18 cellular contexts compared by ENCODE assay signal in genomic region chr1:8863138-8863537, GRCh38. TPM values are rescaled to one million over a fixed set of nuclear protein-coding genes. Genes with fewer than 3 reads are reported as not detected.
DNase-seq lines count a peak whose midpoint lies in the region; ATAC-seq lines count a peak whose summit lies in the region.
"Had no signal": no experiment of that assay in that cellular context is flagged by ENCODE, and none has a peak within 500 bp of the region (broad histone marks: within the 10 kb centered on the region; RNA-seq: fewer than 3 reads in every experiment).

No MANE protein-coding gene starts in this region.

- H3K23ac ChIP-seq in mesendoderm (ENCODE audit: low read length), result no peak overlapping the region

- H3K9me3 Mint-ChIP-seq in activated CD4-positive, alpha-beta T cell treated with anti-CD3 and anti-CD28 coated beads for 36 hours (ENCODE audit: low read depth), result no peaks in the 10 kb centered on the region
- no peaks in the 10 kb centered on the region for H3K9me3 Mint-ChIP-seq in CD4-positive, alpha-beta memory T cell
- no peaks in the 10 kb centered on the region for H3K9me3 Mint-ChIP-seq in T-cell
- H3K9me3 Mint-ChIP-seq: CD8-positive, alpha-beta T cell; IgD-negative memory B cell had no signal

- no peak overlapping the region for H4K5ac ChIP-seq in mesendoderm (ENCODE audit: low read length)

- peaks cover 89% of the 10 kb centered on the region for H3K36me3 ChIP-seq in CD4-positive, alpha-beta memory T cell (ENCODE audit: insufficient read depth, low read length)
- H3K36me3 ChIP-seq in mesendoderm (ENCODE audit: control insufficient read depth, insufficient read depth, low read length), result peaks cover 70% of the 10 kb centered on the region

- no peak overlapping the region for H4K8ac ChIP-seq in mesendoderm (ENCODE audit: low read depth, low read length)

- H3K9me3 ChIP-seq in CD4-positive, alpha-beta memory T cell (ENCODE audit: control insufficient read depth in 1 of 2, low read length in 2 of 2), result no peaks in the 10 kb centered on the region
- H3K9me3 ChIP-seq: colonic mucosa had no signal

- CTCF ChIA-PET in activated CD4-positive, alpha-beta T cell treated with anti-CD3 and anti-CD28 coated beads for 36 hours (lab: Charles Lee), result interaction anchor here (0.5 to 4.6 kb wide), 10 partner anchors 9 to 470 kb away, joined by 3 to 23 read pairs (median 4); partner anchors contain the start of gene ENO1
- CTCF ChIA-PET in CD4-positive, alpha-beta memory T cell (lab: Charles Lee; ENCODE audit: partially characterized antibody), result interaction anchor here (1.2 to 12.6 kb wide), 7 partner anchors 10 to 142 kb away, joined by 3 to 123 read pairs (median 3); partner anchors contain the start of gene ENO1
- CTCF ChIA-PET in T-cell (lab: Charles Lee), result interaction anchor here (0.9 to 1.8 kb wide), 4 partner anchors 10 to 142 kb away, joined by 3 to 5 read pairs (median 4); no protein-coding TSS in a partner anchor

- WGBS in mesendoderm (ENCODE audit: extremely low coverage, insufficient coverage, low lambda C conversion rate), result no CpG with 5 or more reads among the region's 7 CpGs

- H3K79me2 ChIP-seq in mesendoderm (ENCODE audit: control insufficient read depth, insufficient read depth, low read length), result peaks cover 2% of the 10 kb centered on the region

- no peak overlapping the region for H3K4me2 ChIP-seq in mesendoderm (ENCODE audit: low read length)

- H3K79me1 ChIP-seq in mesendoderm (ENCODE audit: low read length), result peaks cover 17% of the 10 kb centered on the region

- no peak overlapping the region for H2BK5ac ChIP-seq in mesendoderm (ENCODE audit: low read length)

- no peak overlapping the region for H3K18ac ChIP-seq in mesendoderm (ENCODE audit: low read length)

- H3K4me3 Mint-ChIP-seq in activated CD4-positive, alpha-beta T cell treated with anti-CD3 and anti-CD28 coated beads for 36 hours, result no peak overlapping the region
- H3K4me3 Mint-ChIP-seq in CD4-positive, alpha-beta memory T cell, result no peak overlapping the region
- no peak overlapping the region for H3K4me3 Mint-ChIP-seq in T-cell
- H3K4me3 Mint-ChIP-seq: CD8-positive, alpha-beta T cell; IgD-negative memory B cell had no signal

- DNase-seq in activated CD4-positive, alpha-beta T cell treated with anti-CD3 and anti-CD28 coated beads for 36 hours, result no peak
- no peak for DNase-seq in activated CD4-positive, alpha-beta T cell treated with anti-CD3 and anti-CD28 coated beads for 4 hours
- no peak for DNase-seq in CD4-positive, alpha-beta memory T cell
- DNase-seq in T-cell (no peak), mesendoderm (no peak), kidney tubule cell (ENCODE audit: low spot score) (no peak)
- DNase-seq: activated CD4-positive, CD25-positive, alpha-beta regulatory T cell treated with anti-CD3 and anti-CD28 coated beads, Interleukin-2, amount 50 U/mL, for 72 hours; colonic mucosa; HCEC 1CT; left colon; NCI-H187 treated with DMSO at 0.1 percent for 48 hours; retina; stimulated activated naive CD4-positive, alpha-beta T cell treated with Interleukin-2 at 50 U/mL for 16 hours had no signal

- ATAC-seq in activated CD4-positive, alpha-beta T cell treated with anti-CD3 and anti-CD28 coated beads for 36 hours, result no peak
- ATAC-seq in T-cell (replicated peaks in 1 of 4) (no peak), GM21576 (IDR thresholded peaks at IDR 0.05; ENCODE audit: unreplicated experiment) (no peak)
- ATAC-seq: left colon, Right ventricle myocardium inferior had no signal

- peaks cover 10% of the 10 kb centered on the region for H3K4me1 ChIP-seq in CD4-positive, alpha-beta memory T cell (ENCODE audit: insufficient read depth, low read length)
- H3K4me1 ChIP-seq in mesendoderm (ENCODE audit: control insufficient read depth, low read depth, low read length), result no peaks in the 10 kb centered on the region
- H3K4me1 ChIP-seq: colonic mucosa had no signal

- POLR2A ChIA-PET in activated CD4-positive, alpha-beta T cell treated with anti-CD3 and anti-CD28 coated beads for 36 hours (lab: Charles Lee), result interaction anchor here (0.5 to 1.6 kb wide), 3 partner anchors 11 to 901 kb away, joined by 3 to 5 read pairs (median 4); partner anchors contain the start of gene ENO1
- POLR2A ChIA-PET in CD4-positive, alpha-beta memory T cell (lab: Charles Lee; ENCODE audit: partially characterized antibody), result interaction anchor here (2.2 kb wide), 1 partner anchor 16 kb away, joined by 13 read pairs; the partner anchor contains the start of gene ENO1
- POLR2A ChIA-PET in T-cell (lab: Charles Lee), result no interaction called here

- H3K4me3 ChIP-seq in CD4-positive, alpha-beta memory T cell (ENCODE audit: low read length in 2 of 2), result no peak overlapping the region
- no peak overlapping the region for H3K4me3 ChIP-seq in mesendoderm (ENCODE audit: low read length)
- H3K4me3 ChIP-seq: colonic mucosa had no signal

- H3K27ac Mint-ChIP-seq in activated CD4-positive, alpha-beta T cell treated with anti-CD3 and anti-CD28 coated beads for 36 hours, result peak overlapping the region; percentile 20
- peak overlapping the region in 4 of 7 donors; percentile 59 to 72 (median 66) for H3K27ac Mint-ChIP-seq in CD4-positive, alpha-beta memory T cell
- H3K27ac Mint-ChIP-seq in T-cell, result peak overlapping the region; percentile 65 to 72
- H3K27ac Mint-ChIP-seq: CD8-positive, alpha-beta T cell had no signal

- no peak overlapping the region for H3K56ac ChIP-seq in mesendoderm (ENCODE audit: low read length)

- H3K27me3 ChIP-seq in CD4-positive, alpha-beta memory T cell (ENCODE audit: insufficient read depth, low read length), result no peaks in the 10 kb centered on the region
- H3K27me3 ChIP-seq in mesendoderm (ENCODE audit: insufficient read depth, low read length, poor library complexity), result no peaks in the 10 kb centered on the region
- H3K27me3 ChIP-seq: colonic mucosa had no signal

- H2AK5ac ChIP-seq in mesendoderm (ENCODE audit: low read length), result no peak overlapping the region

- H3K4ac ChIP-seq in mesendoderm (ENCODE audit: low read depth, low read length), result no peak overlapping the region

- no peaks in the 10 kb centered on the region for H3K27me3 Mint-ChIP-seq in activated CD4-positive, alpha-beta T cell treated with anti-CD3 and anti-CD28 coated beads for 36 hours
- H3K27me3 Mint-ChIP-seq in CD4-positive, alpha-beta memory T cell, result no peaks in the 10 kb centered on the region
- H3K27me3 Mint-ChIP-seq in T-cell, result no peaks in the 10 kb centered on the region
- H3K27me3 Mint-ChIP-seq: IgD-negative memory B cell had no signal

- H3K36me3 Mint-ChIP-seq in activated CD4-positive, alpha-beta T cell treated with anti-CD3 and anti-CD28 coated beads for 36 hours (ENCODE audit: low read depth), result peaks cover 91% of the 10 kb centered on the region
- peaks cover 64 to 90% of the 10 kb centered on the region in 2 donors for H3K36me3 Mint-ChIP-seq in CD4-positive, alpha-beta memory T cell
- H3K36me3 Mint-ChIP-seq in T-cell, result peaks cover 70% of the 10 kb centered on the region

- H2BK120ac ChIP-seq in mesendoderm (ENCODE audit: low read depth, low read length), result no peak overlapping the region

- no peak overlapping the region for H3K27ac ChIP-seq in CD4-positive, alpha-beta memory T cell (ENCODE audit: low read depth, low read length)
- peak overlapping the region; percentile 39 for H3K27ac ChIP-seq in cingulate gyrus (ENCODE audit: low read depth, low read length)
- no peak overlapping the region for H3K27ac ChIP-seq in mesendoderm (ENCODE audit: low read depth, low read length)
- H3K27ac ChIP-seq: colonic mucosa had no signal

- no peak overlapping the region for H3K9ac ChIP-seq in mesendoderm (ENCODE audit: low read length)

- intact Hi-C loops in activated CD4-positive, alpha-beta T cell treated with anti-CD3 and anti-CD28 coated beads for 36 hours (cut with DNase I, micrococcal nuclease), result no loop called here
- intact Hi-C loops in CD4-positive, alpha-beta memory T cell (cut with micrococcal nuclease), result no loop called here

- H2BK15ac ChIP-seq in mesendoderm (replicated peaks; ENCODE audit: low read depth), result no peak overlapping the region

- H3K4me1 Mint-ChIP-seq in activated CD4-positive, alpha-beta T cell treated with anti-CD3 and anti-CD28 coated beads for 36 hours, result peaks cover 50% of the 10 kb centered on the region
- peaks cover 9 to 28% (median 20%) of the 10 kb centered on the region in 4 donors for H3K4me1 Mint-ChIP-seq in CD4-positive, alpha-beta memory T cell
- peaks cover 16 to 30% (median 23%) of the 10 kb centered on the region in 3 donors for H3K4me1 Mint-ChIP-seq in T-cell

RNA-seq across cellular contexts. Expression of gene ENO1, which starts 15.3 kb away (rescaled TPM):
- total RNA-seq in activated CD4-positive, alpha-beta T cell treated with anti-CD3 and anti-CD28 coated beads for 36 hours, result 1,000 to 10,000 TPM; 2,573 to 3,583 TPM
- 100 to 1,000 TPM; 291 to 305 TPM for total RNA-seq in CD4-positive, alpha-beta memory T cell
- 1,000 to 10,000 TPM; 1,071 to 1,157 TPM for polyA plus RNA-seq in CD4-positive, alpha-beta memory T cell
- total RNA-seq in T-cell, result 100 to 1,000 TPM; 308 to 625 (median 545) TPM
- polyA plus RNA-seq in mesendoderm (2013, experiment 1 of 2), result 1,324 TPM
- polyA plus RNA-seq in mesendoderm (2013, experiment 2 of 2), result 1,329 TPM

RNA-seq across cellular contexts. Expression of gene RERE, which starts 45.7 kb away (rescaled TPM):
- 10 to 100 TPM; 57.4 to 71.6 TPM for total RNA-seq in activated CD4-positive, alpha-beta T cell treated with anti-CD3 and anti-CD28 coated beads for 36 hours
- 100 to 1,000 TPM; 104 to 117 TPM for total RNA-seq in CD4-positive, alpha-beta memory T cell
- polyA plus RNA-seq in CD4-positive, alpha-beta memory T cell, result 10 to 100 TPM in 1 of 2 donors, under 1 TPM in 1; 0.38 to 17.1 TPM
- 100 to 1,000 TPM in 3 of 5 donors, 10 to 100 TPM in 2; 85.1 to 116 (median 103) TPM for total RNA-seq in T-cell
- polyA plus RNA-seq in mesendoderm (2013, experiment 1 of 2), result 55.4 TPM
- polyA plus RNA-seq in mesendoderm (2013, experiment 2 of 2), result 60.2 TPM

Comparison
In these comparisons a context has a peak if more than half of its experiments do, and no peak if none do; other contexts are left out.
1. RNA of gene ENO1, which starts 15.3 kb away (total RNA-seq): 2,573 to 3,583 TPM in activated CD4-positive, alpha-beta T cell treated with anti-CD3 and anti-CD28 coated beads for 36 hours; 308 to 625 TPM in T-cell and 291 to 305 TPM in CD4-positive, alpha-beta memory T cell; every median in the first group is over 4 times any median in the second.
2. POLR2A ChIA-PET loops: an anchor here in activated CD4-positive, alpha-beta T cell treated with anti-CD3 and anti-CD28 coated beads for 36 hours (0.5 to 1.6 kb wide) and CD4-positive, alpha-beta memory T cell (2.2 kb wide); none called in T-cell.
3. Peak in every context shown above with its lines, with median percentiles within 50 percentile points of each other: H3K27ac Mint-ChIP-seq.